26 cellular contexts compared by ENCODE assay signal in the genomic region with DNA sequence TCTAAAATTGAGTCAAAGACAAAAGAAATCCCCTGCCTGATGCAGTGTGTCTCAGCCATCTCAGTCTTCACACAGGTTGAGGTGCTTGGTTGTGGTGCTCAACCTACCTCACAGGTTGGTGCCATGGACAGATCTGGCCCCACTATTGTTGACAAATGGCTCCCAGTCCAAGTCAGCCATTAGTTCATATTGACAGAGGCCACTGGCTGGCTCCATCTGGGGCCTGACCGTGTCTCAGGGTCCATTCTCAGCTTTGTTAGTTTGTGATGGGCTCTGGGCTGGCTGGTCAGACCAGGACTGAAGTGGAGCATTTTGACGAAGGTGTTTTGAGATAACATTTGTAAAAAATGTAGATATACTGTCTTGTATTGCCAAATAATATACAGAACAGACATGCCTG.
"Had no signal": no experiment of that assay in that cellular context is flagged by ENCODE, and none has a peak within 500 bp of the region (broad histone marks: within the 10 kb centered on the region; RNA-seq: fewer than 3 reads in every experiment).

No MANE protein-coding gene starts in this region.

- H3K4me3 ChIP-seq: adrenal gland, coronary artery, dorsolateral prefrontal cortex, gastrocnemius medialis, left lung, lung, mucosa of descending colon, pancreas, psoas muscle, tibial nerve had no signal

- DNase-seq: activated B cell treated with CpG ODN at 0.5 μM for 24 hours; activated CD4-positive, alpha-beta T cell treated with anti-CD3 and anti-CD28 coated beads, Interleukin-2, amount 50 U/mL, for 1 hour; activated CD8-positive, alpha-beta memory T cell treated with anti-CD3 and anti-CD28 coated beads, Interleukin-2, amount 10 ng/mL, durations not matched to agents 7 days and 5 days; activated CD8-positive, alpha-beta T cell treated with anti-CD3 and anti-CD28 coated beads, Interleukin-2, amount 10 ng/mL, durations not matched to agents 7 days and 5 days; activated effector memory CD4-positive, alpha-beta T cell treated with Interleukin-2 at 50 U/mL for 16 hours; activated naive CD4-positive, alpha-beta T cell treated with Interleukin-2 at 50 U/mL for 16 hours; activated naive CD8-positive, alpha-beta T cell treated with anti-CD3 and anti-CD28 coated beads for 36 hours; activated T-cell treated with anti-CD3 and anti-CD28 coated beads, Interleukin-2, amount 50 U/mL, for 72 hours; adrenal gland; aorta; dorsolateral prefrontal cortex; effector memory CD4-positive, alpha-beta T cell; gastrocnemius medialis; glutamatergic neuron; left lung; mucosa of descending colon; nephron progenitor cell; pancreas; psoas muscle; stimulated activated CD4-positive, alpha-beta T cell treated with anti-CD3 and anti-CD28 coated beads, Interleukin-15, amount 100 ng/mL, for 24 hours; stimulated activated CD4-positive, alpha-beta T cell treated with anti-CD3 and anti-CD28 coated beads, Interleukin-2, amount 100 ng/mL, for 24 hours; stimulated activated naive CD4-positive, alpha-beta T cell treated with Interleukin-2 at 50 U/mL for 16 hours; T-helper 2 cell had no signal

- H3K4me1 ChIP-seq: pancreas had no signal

- H3K9me3 ChIP-seq: adrenal gland, gastrocnemius medialis, left lung, mucosa of descending colon, pancreas, psoas muscle, tibial nerve had no signal

- H3K27ac ChIP-seq: adrenal gland, coronary artery, left lung, pancreas, psoas muscle had no signal

- ATAC-seq: activated CD8-positive, alpha-beta memory T cell treated with anti-CD3 and anti-CD28 coated beads, Interleukin-2, amount 10 ng/mL, durations not matched to agents 7 days and 5 days; activated CD8-positive, alpha-beta T cell treated with anti-CD3 and anti-CD28 coated beads, Interleukin-2, amount 10 ng/mL, durations not matched to agents 7 days and 5 days; activated T-cell treated with anti-CD3 and anti-CD28 coated beads, Interleukin-2, amount 50 U/mL, for 72 hours; gastrocnemius medialis; left lung; mucosa of descending colon; pancreas had no signal

- H3K36me3 ChIP-seq: adrenal gland, gastrocnemius medialis, left lung, pancreas, tibial nerve had no signal

- H3K27me3 ChIP-seq: adrenal gland, dorsolateral prefrontal cortex, gastrocnemius medialis, left lung, pancreas, tibial nerve had no signal
